ENCODE assay signal across 28 cellular contexts in the genomic region with DNA sequence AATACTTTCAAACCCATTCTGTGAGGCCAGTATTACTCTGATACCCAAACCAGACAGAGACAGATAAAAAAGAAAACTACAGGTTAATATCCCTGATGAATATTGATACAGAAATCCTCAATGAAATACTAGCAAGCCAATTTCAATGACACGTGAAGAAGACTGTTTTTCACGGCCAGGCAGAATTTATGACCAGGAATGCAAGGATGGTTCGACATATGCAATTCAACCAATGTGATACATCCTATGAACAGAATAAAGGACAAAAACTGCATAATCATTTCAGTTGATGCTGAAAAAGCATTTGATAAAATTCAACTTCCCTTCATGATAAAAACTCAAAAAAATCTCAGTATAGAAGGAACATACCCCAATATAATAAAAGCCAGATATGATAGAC. TPM values are rescaled to one million over a fixed set of nuclear protein-coding genes. Genes with fewer than 3 reads are reported as not detected.
"Had no signal": no experiment of that assay in that cellular context is flagged by ENCODE, and none has a peak within 500 bp of the region (broad histone marks: within the 10 kb centered on the region; RNA-seq: fewer than 3 reads in every experiment).

No MANE protein-coding gene starts in this region.

- H3K9me2 ChIP-seq: SK-N-SH had no signal

- H3K9me3 ChIP-seq: SJCRH30 had no signal

- H3K27ac ChIP-seq: breast epithelium, Peyer's patch, RWPE1, SJCRH30, VCaP had no signal

- H3K27me3 ChIP-seq: breast epithelium, Peyer's patch, SJCRH30 had no signal

- H3K9ac ChIP-seq: SK-N-SH had no signal

- ATAC-seq: activated CD4-positive, alpha-beta T cell treated with anti-CD3 and anti-CD28 coated beads for 36 hours; activated T-cell treated with anti-CD3 and anti-CD28 coated beads, Interleukin-2, amount 50 U/mL, for 72 hours had no signal

- DNase-seq: activated CD4-positive, alpha-beta memory T cell treated with anti-CD3 and anti-CD28 coated beads, Interleukin-2, amount 10 ng/mL, durations not matched to agents 7 days and 5 days; activated CD4-positive, alpha-beta T cell treated with anti-CD3 and anti-CD28 coated beads for 36 hours; activated CD4-positive, alpha-beta T cell treated with anti-CD3 and anti-CD28 coated beads, Interleukin-2, amount 50 U/mL, for 1 hour; activated CD4-positive, CD25-positive, alpha-beta regulatory T cell; activated gamma-delta T cell treated with Interleukin-2 at 50 U/mL for 16 hours; activated naive CD4-positive, alpha-beta T cell treated with anti-CD3 and anti-CD28 coated beads, Interleukin-2, amount 10 ng/mL, durations not matched to agents 7 days and 5 days; activated naive CD8-positive, alpha-beta T cell treated with anti-CD3 and anti-CD28 coated beads for 36 hours; activated T-cell treated with anti-CD3 and anti-CD28 coated beads, Interleukin-2, amount 50 U/mL, for 72 hours; caudate nucleus; Karpas-422; NCI-H1092; NCI-H1694; NCI-H2029 treated with DMSO at 0.1 percent for 48 hours; NCI-H510A treated with DMSO at 0.1 percent for 48 hours; NCI-H69; NK-92 treated with Interleukin-12 subunit alpha and Interleukin-12 subunit beta, amount 100 ng/mL, for 24 hours; Peyer's patch; Right ventricle myocardium superior; SJCRH30; SK-N-SH; T-helper 1 cell had no signal

- H3K4me3 ChIP-seq: breast epithelium, Peyer's patch, SJCRH30 had no signal

- H3K36me3 ChIP-seq: breast epithelium, Peyer's patch, SJCRH30 had no signal

- H3K4me1 ChIP-seq: breast epithelium, Peyer's patch, SJCRH30 had no signal

- H3K4me2 ChIP-seq: SK-N-SH had no signal

RNA-seq across cellular contexts. Expression of a gene that starts 44.5 kb away (rescaled TPM):
- total RNA-seq: activated CD4-positive, alpha-beta memory T cell treated with anti-CD3 and anti-CD28 coated beads, Interleukin-2, amount 10 ng/mL, durations not matched to agents 7 days and 5 days; activated CD4-positive, alpha-beta T cell treated with anti-CD3 and anti-CD28 coated beads for 36 hours; activated CD8-positive, alpha-beta memory T cell treated with anti-CD3 and anti-CD28 coated beads for 36 hours; activated naive CD8-positive, alpha-beta T cell treated with anti-CD3 and anti-CD28 coated beads for 36 hours; activated T-cell treated with anti-CD3 and anti-CD28 coated beads, Interleukin-2, amount 50 U/mL, for 72 hours; activated T-helper 2 cell treated with anti-CD3 and anti-CD28 coated beads, Interferon-gamma antibody, Interleukin-2, Interleukin-4, amounts not matched to agents 10 μg/mL and 5 μg/mL and 100 μg/mL, durations not matched to agents 14 hours and 24 hours and 36 hours; breast epithelium; Peyer's patch; Right ventricle myocardium superior; SJCRH30; T-helper 2 cell treated with Interferon-gamma antibody and Interleukin-4, amounts not matched to agents 100 ng/mL and 5 ng/mL, for 36 hours had no signal
- polyA plus RNA-seq: adipose tissue, SK-N-SH had no signal
